8 cellular contexts compared by ENCODE assay signal in genomic region chr1:227789042-227789880, GRCh38. TPM values are rescaled to one million over a fixed set of nuclear protein-coding genes. Genes with fewer than 3 reads are reported as not detected.
DNase-seq lines count a peak whose midpoint lies in the region; ATAC-seq and TF ChIP-seq lines count a peak whose summit lies in the region.

No MANE protein-coding gene starts in this region.

- peak overlapping the region; percentile 73 for H3K4me3 ChIP-seq in left ventricle myocardium inferior
- peak overlapping the region; percentile 65 to 75 for H3K4me3 ChIP-seq in ascending aorta
- H3K4me3 ChIP-seq in lower leg skin (ENCODE audit: low read depth, poor library complexity, severe bottlenecking), result no peak overlapping the region
- H3K4me3 ChIP-seq in uterus, result peak overlapping the region; percentile 52 to 78

- peaks cover 31% of the 10 kb centered on the region for H3K4me1 ChIP-seq in left ventricle myocardium inferior
- peaks cover 5 to 21% of the 10 kb centered on the region in 2 donors for H3K4me1 ChIP-seq in ascending aorta
- peaks cover 0 to 21% of the 10 kb centered on the region in 2 donors for H3K4me1 ChIP-seq in uterus

- H3K36me3 ChIP-seq in left ventricle myocardium inferior, result no peaks in the 10 kb centered on the region
- H3K36me3 ChIP-seq in ascending aorta, result no peaks in the 10 kb centered on the region
- no peaks in the 10 kb centered on the region for H3K36me3 ChIP-seq in uterus

- H3K27ac ChIP-seq in left ventricle myocardium inferior (replicated peaks), result peak overlapping the region; percentile 73
- H3K27ac ChIP-seq in ascending aorta, result peak overlapping the region; percentile 69 to 72
- H3K27ac ChIP-seq in uterus, result peak overlapping the region; percentile 64 to 90

- TF ChIP-seq POLR2A in lower leg skin (IDR thresholded peaks at IDR 0.05) (no peak), uterus (IDR thresholded peaks at IDR 0.05) (no peak)

- ATAC-seq in Right ventricle myocardium superior (ENCODE audit: poor library complexity), result no peak

- 72 to 79% methylated on average over 15 to 17 of the region's 19 CpGs for WGBS in lower leg skin, 2 donors

- TF ChIP-seq CTCF in left ventricle myocardium inferior (IDR thresholded peaks at IDR 0.05; ENCODE audit: borderline replicate concordance), result no peak
- no peak for TF ChIP-seq CTCF in ascending aorta (IDR thresholded peaks at IDR 0.05)
- no peak for TF ChIP-seq CTCF in lower leg skin (IDR thresholded peaks at IDR 0.05)
- TF ChIP-seq CTCF in uterus (IDR thresholded peaks at IDR 0.05), result no peak

- H3K9me3 ChIP-seq in left ventricle myocardium inferior (replicated peaks), result no peaks in the 10 kb centered on the region
- H3K9me3 ChIP-seq in ascending aorta, result no peaks in the 10 kb centered on the region
- H3K9me3 ChIP-seq in uterus, result no peaks in the 10 kb centered on the region

- H3K27me3 ChIP-seq in left ventricle myocardium inferior (ENCODE audit: low read depth), result peaks cover 23% of the 10 kb centered on the region
- H3K27me3 ChIP-seq in ascending aorta, result no peaks in the 10 kb centered on the region
- H3K27me3 ChIP-seq in uterus, result no peaks in the 10 kb centered on the region

- intact Hi-C loops in left ventricle myocardium inferior (cut with micrococcal nuclease) (no loop called here), Right ventricle myocardium superior (cut with DNase I) (no loop called here), ascending aorta (cut with DNase I) (loop anchor here (2.0 to 5.0 kb wide), 5 partner anchors 26 to 472 kb away; partner anchors contain the start of genes ARF1, CDC42BPA, MRPL55 and WNT9A), lower leg skin (cut with DNase I; ENCODE audit: low total_unique reads) (no loop called here), uterus (cut with DNase I; ENCODE audit: low total_unique reads) (no loop called here)

- DNase-seq in left ventricle myocardium inferior (no peak), Right ventricle myocardium superior (no peak), ascending aorta (ENCODE audit: low spot score in 2 of 2) (peak in 1 of 2 donors; percentile 61), lower leg skin (ENCODE audit: low spot score in 2 of 2) (peak; percentile 12 to 86), uterus (no peak), hippocampal formation (lab: John Stamatoyannopoulos, UW) (no peak), NAMALWA (ENCODE audit: low spot score) (no peak), RPMI8226 (no peak)

RNA-seq across cellular contexts. Expression of gene PRSS38, which starts 26.2 kb away (rescaled TPM):
- total RNA-seq in left ventricle myocardium inferior (not detected), Right ventricle myocardium superior (not detected), ascending aorta (not detected), lower leg skin (not detected), uterus (not detected)

RNA-seq across cellular contexts. Expression of gene SNAP47, which starts 54.0 kb away (rescaled TPM):
- total RNA-seq in left ventricle myocardium inferior (45.9 TPM), Right ventricle myocardium superior (23.6 TPM), ascending aorta (54.0 TPM), lower leg skin (10 to 100 TPM; 25.2 to 41.9 (median 34.7) TPM), uterus (10 to 100 TPM; 33.3 to 75.5 (median 55.2) TPM)

RNA-seq across cellular contexts. Expression of gene JMJD4, which starts 54.2 kb away (rescaled TPM):
- total RNA-seq in left ventricle myocardium inferior (7.0 TPM), Right ventricle myocardium superior (6.6 TPM), ascending aorta (10.6 TPM), lower leg skin (10 to 100 TPM; 11.8 to 22.9 (median 14.6) TPM), uterus (10 to 100 TPM in 2 of 4 donors, 1 to 10 TPM in 2; 5.0 to 29.6 (median 15.7) TPM)

Comparison
In these comparisons a context has a peak if more than half of its experiments do, and no peak if none do; other contexts are left out.
1. DNase-seq: peak in lower leg skin (2 of 2); none in left ventricle myocardium inferior (single experiment), Right ventricle myocardium superior (single experiment), uterus (0 of 2), hippocampal formation (0 of 2), NAMALWA (single experiment) and RPMI8226 (single experiment).
2. Peak in every context shown above with its lines, with median percentiles within 50 percentile points of each other: H3K27ac ChIP-seq.